ENCODE assay signal across 10 cellular contexts in genomic region chr10:84076047-84076388, GRCh38.
A peak's percentile ranks its signal among the peaks of the same experiment; 100 is the strongest.
DNase-seq lines count a peak whose midpoint lies in the region; ATAC-seq and TF ChIP-seq lines count a peak whose summit lies in the region.
"Had no signal": no experiment of that assay in that cellular context is flagged by ENCODE, and none has a peak within 500 bp of the region (broad histone marks: within the 10 kb centered on the region; RNA-seq: fewer than 3 reads in every experiment).

No MANE protein-coding gene starts in this region.

- H2BK120ac ChIP-seq in mesendoderm (ENCODE audit: low read depth, low read length), result no peak overlapping the region

- H3K9me3 Mint-ChIP-seq in natural killer cell treated with Interleukin-12 subunit alpha and Interleukin-12 subunit beta and Interleukin-15 and Interleukin-18, amount 100 ng/mL, for 72 hours, result no peaks in the 10 kb centered on the region
- H3K9me3 Mint-ChIP-seq in activated T-cell treated with anti-CD3 and anti-CD28 coated beads, Interleukin-2, amount 50 U/mL, for 72 hours, result no peaks in the 10 kb centered on the region
- H3K9me3 Mint-ChIP-seq: activated naive CD8-positive, alpha-beta T cell treated with anti-CD3 and anti-CD28 coated beads, Interleukin-2, amount 10 ng/mL, durations not matched to agents 7 days and 5 days; neural crest cell had no signal

- no peaks in the 10 kb centered on the region for H3K4me1 Mint-ChIP-seq in natural killer cell treated with Interleukin-12 subunit alpha and Interleukin-12 subunit beta and Interleukin-15 and Interleukin-18, amount 100 ng/mL, for 72 hours (ENCODE audit: low read depth in 2 of 2)
- H3K4me1 Mint-ChIP-seq in activated T-cell treated with anti-CD3 and anti-CD28 coated beads, Interleukin-2, amount 50 U/mL, for 72 hours (ENCODE audit: low read depth), result peaks cover 5% of the 10 kb centered on the region
- H3K4me1 Mint-ChIP-seq: activated naive CD8-positive, alpha-beta T cell treated with anti-CD3 and anti-CD28 coated beads, Interleukin-2, amount 10 ng/mL, durations not matched to agents 7 days and 5 days; neural crest cell had no signal

- ATAC-seq in esophagus mucosa, result peak; percentile 22
- ATAC-seq in natural killer cell treated with Interleukin-12 subunit alpha and Interleukin-12 subunit beta and Interleukin-15 and Interleukin-18, amount 100 ng/mL, for 72 hours, result no peak
- ATAC-seq in activated T-cell treated with anti-CD3 and anti-CD28 coated beads, Interleukin-2, amount 50 U/mL, for 72 hours (replicated peaks in 1 of 2), result no peak

- no peaks in the 10 kb centered on the region for H3K79me1 ChIP-seq in mesendoderm (ENCODE audit: low read length)

- TF ChIP-seq CTCF in uterus (IDR thresholded peaks at IDR 0.05), result no peak

- H3K36me3 ChIP-seq in mesendoderm (ENCODE audit: control insufficient read depth, insufficient read depth, low read length) (no peaks in the 10 kb centered on the region), uterus (no peaks in the 10 kb centered on the region)

- no peak overlapping the region for H3K27ac Mint-ChIP-seq in natural killer cell treated with Interleukin-12 subunit alpha and Interleukin-12 subunit beta and Interleukin-15 and Interleukin-18, amount 100 ng/mL, for 72 hours
- H3K27ac Mint-ChIP-seq in activated T-cell treated with anti-CD3 and anti-CD28 coated beads, Interleukin-2, amount 50 U/mL, for 72 hours, result no peak overlapping the region
- H3K27ac Mint-ChIP-seq: activated naive CD8-positive, alpha-beta T cell treated with anti-CD3 and anti-CD28 coated beads, Interleukin-2, amount 10 ng/mL, durations not matched to agents 7 days and 5 days had no signal

- H2BK15ac ChIP-seq in mesendoderm (replicated peaks; ENCODE audit: low read depth), result no peak overlapping the region

- H3K4ac ChIP-seq in mesendoderm (ENCODE audit: low read depth, low read length), result no peak overlapping the region

- H4K8ac ChIP-seq in mesendoderm (ENCODE audit: low read depth, low read length), result no peak overlapping the region

- H3K23ac ChIP-seq in mesendoderm (ENCODE audit: low read length), result no peak overlapping the region

- H3K27ac ChIP-seq in mesendoderm (ENCODE audit: low read depth, low read length), result no peak overlapping the region
- H3K27ac ChIP-seq in uterus, result peak overlapping the region; percentile 75 to 93

- H2AK5ac ChIP-seq in mesendoderm (ENCODE audit: low read length), result no peak overlapping the region

- H3K27me3 ChIP-seq in mesendoderm (ENCODE audit: insufficient read depth, low read length, poor library complexity) (no peaks in the 10 kb centered on the region), uterus (no peaks in the 10 kb centered on the region)

- H2BK5ac ChIP-seq in mesendoderm (ENCODE audit: low read length), result no peak overlapping the region

- peaks cover 3% of the 10 kb centered on the region for H3K4me1 ChIP-seq in mesendoderm (ENCODE audit: control insufficient read depth, low read depth, low read length)
- no peaks in the 10 kb centered on the region for H3K4me1 ChIP-seq in uterus

- no peaks in the 10 kb centered on the region for H3K79me2 ChIP-seq in mesendoderm (ENCODE audit: control insufficient read depth, insufficient read depth, low read length)

- H3K4me3 ChIP-seq in mesendoderm (ENCODE audit: low read length), result no peak overlapping the region
- no peak overlapping the region for H3K4me3 ChIP-seq in uterus

- DNase-seq in M059J (ENCODE audit: low read depth) (peak; percentile 4), mesendoderm (peak; percentile 32), uterus (peak; percentile 34 to 44), NCI-H187 (lab: John Stamatoyannopoulos, UW) (no peak)
- DNase-seq in natural killer cell treated with Interleukin-12 subunit alpha and Interleukin-12 subunit beta and Interleukin-15 and Interleukin-18, amount 100 ng/mL, for 72 hours (ENCODE audit: low spot score), result no peak
- DNase-seq in activated CD4-positive, alpha-beta T cell treated with anti-CD3 and anti-CD28 coated beads for 48 hours, result no peak
- no peak for DNase-seq in activated T-cell treated with anti-CD3 and anti-CD28 coated beads, Interleukin-2, amount 50 U/mL, for 72 hours
- DNase-seq: activated naive CD8-positive, alpha-beta T cell treated with anti-CD3 and anti-CD28 coated beads, Interleukin-2, amount 10 ng/mL, durations not matched to agents 7 days and 5 days had no signal

- H3K4me2 ChIP-seq in mesendoderm (ENCODE audit: low read length), result no peak overlapping the region

- peaks cover 10 to 16% of the 10 kb centered on the region in 2 donors for H3K27me3 Mint-ChIP-seq in natural killer cell treated with Interleukin-12 subunit alpha and Interleukin-12 subunit beta and Interleukin-15 and Interleukin-18, amount 100 ng/mL, for 72 hours
- H3K27me3 Mint-ChIP-seq in activated T-cell treated with anti-CD3 and anti-CD28 coated beads, Interleukin-2, amount 50 U/mL, for 72 hours (ENCODE audit: low read depth), result peaks cover 35% of the 10 kb centered on the region

- TF ChIP-seq POLR2A in uterus (IDR thresholded peaks at IDR 0.05), result no peak

- no peak overlapping the region for H3K4me3 Mint-ChIP-seq in natural killer cell treated with Interleukin-12 subunit alpha and Interleukin-12 subunit beta and Interleukin-15 and Interleukin-18, amount 100 ng/mL, for 72 hours
- no peak overlapping the region for H3K4me3 Mint-ChIP-seq in activated T-cell treated with anti-CD3 and anti-CD28 coated beads, Interleukin-2, amount 50 U/mL, for 72 hours
- H3K4me3 Mint-ChIP-seq: activated naive CD8-positive, alpha-beta T cell treated with anti-CD3 and anti-CD28 coated beads, Interleukin-2, amount 10 ng/mL, durations not matched to agents 7 days and 5 days; neural crest cell had no signal

- no peak overlapping the region for H3K56ac ChIP-seq in mesendoderm (ENCODE audit: low read length)

- whole genome bisulfite sequencing in mesendoderm (ENCODE audit: extremely low coverage, insufficient coverage, low lambda C conversion rate), result no CpG with 5 or more reads among the region's 1 CpG

- no peak overlapping the region for H4K5ac ChIP-seq in mesendoderm (ENCODE audit: low read length)

- H3K18ac ChIP-seq in mesendoderm (ENCODE audit: low read length), result no peak overlapping the region

- no peaks in the 10 kb centered on the region for H3K36me3 Mint-ChIP-seq in natural killer cell treated with Interleukin-12 subunit alpha and Interleukin-12 subunit beta and Interleukin-15 and Interleukin-18, amount 100 ng/mL, for 72 hours
- H3K36me3 Mint-ChIP-seq in activated T-cell treated with anti-CD3 and anti-CD28 coated beads, Interleukin-2, amount 50 U/mL, for 72 hours (ENCODE audit: insufficient read depth in 2 of 2), result no peaks in the 10 kb centered on the region
- H3K36me3 Mint-ChIP-seq: activated naive CD8-positive, alpha-beta T cell treated with anti-CD3 and anti-CD28 coated beads, Interleukin-2, amount 10 ng/mL, durations not matched to agents 7 days and 5 days had no signal

- H3K9me3 ChIP-seq in uterus, result no peaks in the 10 kb centered on the region

- intact Hi-C loops in uterus (cut with DNase I; ENCODE audit: low total_unique reads), result no loop called here

- no peak overlapping the region for H3K9ac ChIP-seq in mesendoderm (ENCODE audit: low read length)

Comparison
In these comparisons a context has a peak if more than half of its experiments do, and no peak if none do; other contexts are left out.
1. DNase-seq: peak in M059J (single experiment), mesendoderm (single experiment) and uterus (2 of 2); none in natural killer cell treated with Interleukin-12 subunit alpha and Interleukin-12 subunit beta and Interleukin-15 and Interleukin-18, amount 100 ng/mL, for 72 hours (single experiment), NCI-H187 (0 of 2), activated CD4-positive, alpha-beta T cell treated with anti-CD3 and anti-CD28 coated beads for 48 hours (single experiment) and activated T-cell treated with anti-CD3 and anti-CD28 coated beads, Interleukin-2, amount 50 U/mL, for 72 hours (0 of 2).